8 cellular contexts compared by ENCODE assay signal in the genomic region with DNA sequence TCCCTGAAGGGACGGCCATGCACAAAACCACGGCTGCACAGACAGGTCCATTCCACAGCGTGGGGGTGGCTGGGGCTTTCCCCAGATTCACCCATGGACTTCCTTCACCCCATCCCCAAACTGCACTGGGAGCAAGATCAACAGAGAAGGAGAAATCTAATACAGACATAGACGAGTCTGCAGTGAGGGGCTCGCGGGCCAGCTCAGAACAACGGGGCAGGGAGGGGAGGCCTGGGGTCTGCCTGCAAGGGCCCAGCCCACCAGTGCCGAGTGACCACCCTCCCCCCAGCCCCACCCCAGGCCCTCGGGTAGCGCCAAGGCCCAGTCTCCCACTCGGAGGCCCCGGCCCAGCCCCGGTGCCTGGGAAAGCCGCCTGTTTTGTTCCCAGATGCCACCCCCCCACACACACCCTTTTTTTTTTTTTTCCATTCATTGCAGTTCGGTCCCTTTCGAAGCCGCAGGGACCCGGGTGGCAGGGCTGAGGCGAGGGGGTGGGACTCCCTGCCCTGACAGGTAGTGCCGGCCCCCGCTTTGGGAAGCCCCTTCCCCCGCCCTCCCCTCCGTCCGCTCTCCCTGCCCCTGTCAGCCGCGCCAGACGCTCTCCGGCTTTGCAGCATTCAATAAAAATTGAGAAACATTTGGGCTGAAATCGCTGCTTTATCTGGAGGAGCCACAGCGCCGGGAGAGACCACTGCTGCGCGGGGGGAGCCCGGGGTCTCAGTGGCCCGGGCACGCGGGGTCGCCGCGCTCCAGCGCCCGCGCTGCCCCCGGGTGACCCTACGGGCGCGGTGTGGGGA. TPM values are rescaled to one million over a fixed set of nuclear protein-coding genes. Genes with fewer than 3 reads are reported as not detected.
DNase-seq lines count a peak whose midpoint lies in the region; ATAC-seq and TF ChIP-seq lines count a peak whose summit lies in the region.

No MANE protein-coding gene starts in this region.

- H3K36me3 ChIP-seq in adrenal gland (replicated peaks in 1 of 2) (no peaks in the 10 kb centered on the region), psoas muscle (ENCODE audit: insufficient read depth in 1 of 2, low read depth in 1 of 2) (no peaks in the 10 kb centered on the region)

- peak in 1 of 2 donors; percentile 23 for TF ChIP-seq POLR2A in adrenal gland (IDR thresholded peaks at IDR 0.05)

- no peaks in the 10 kb centered on the region for H3K9me3 ChIP-seq in adrenal gland (replicated peaks in 1 of 3)
- no peaks in the 10 kb centered on the region for H3K9me3 ChIP-seq in right cardiac atrium (ENCODE audit: control insufficient read depth, low read length)
- H3K9me3 ChIP-seq in psoas muscle, result no peaks in the 10 kb centered on the region

- H3K4me1 ChIP-seq in adrenal gland (replicated peaks in 1 of 2) (peaks cover 3 to 12% of the 10 kb centered on the region in 2 donors), right cardiac atrium (ENCODE audit: control insufficient read depth, insufficient read depth, low read length) (no peaks in the 10 kb centered on the region), psoas muscle (no peaks in the 10 kb centered on the region)

- peak; percentile 49 for ATAC-seq in Right ventricle myocardium inferior
- ATAC-seq in right cardiac atrium, result peak; percentile 59 to 63
- peak in 3 of 4 donors; percentile 25 to 47 (median 34) for ATAC-seq in psoas muscle

- H3K27ac ChIP-seq in adrenal gland (peak overlapping the region in 1 of 5 donors; percentile 83), right cardiac atrium (ENCODE audit: low read length) (no peak overlapping the region), psoas muscle (no peak overlapping the region)

- intact Hi-C loops in Right ventricle myocardium inferior (cut with DNase I), result loop anchor here (10.0 kb wide), 1 partner anchor 105 kb away; no protein-coding TSS in a partner anchor
- intact Hi-C loops in cardiac septum (cut with DNase I), result no loop called here
- intact Hi-C loops in adrenal gland (cut with DNase I), result loop anchor here in 1 of 2 donors (5.0 kb wide), 1 partner anchor 177 kb away; no protein-coding TSS in a partner anchor
- intact Hi-C loops in right cardiac atrium (cut with DNase I), result loop anchor here in 3 of 4 donors (10.0 kb wide), 4 partner anchors 155 to 225 kb away; no protein-coding TSS in a partner anchor
- intact Hi-C loops in psoas muscle (cut with DNase I), result loop anchor here in 1 of 2 donors (5.0 to 10.0 kb wide), 2 partner anchors 177 to 255 kb away; no protein-coding TSS in a partner anchor

- no peaks in the 10 kb centered on the region for H3K27me3 ChIP-seq in adrenal gland
- H3K27me3 ChIP-seq in right cardiac atrium (ENCODE audit: control insufficient read depth, insufficient read depth), result no peaks in the 10 kb centered on the region
- peaks cover 0 to 50% (median 13%) of the 10 kb centered on the region in 3 donors for H3K27me3 ChIP-seq in psoas muscle (ENCODE audit: insufficient read depth in 3 of 3, low read length in 2 of 3)

- TF ChIP-seq CTCF in adrenal gland (IDR thresholded peaks at IDR 0.05) (no peak), psoas muscle (IDR thresholded peaks at IDR 0.05) (no peak)

- DNase-seq in Right ventricle myocardium inferior (ENCODE audit: missing footprints) (peak; percentile 83), cardiac septum (ENCODE audit: low spot score) (no peak), NCI-H748 (lab: John Stamatoyannopoulos, UW; ENCODE audit: unreplicated experiment) (peak; percentile 59), adrenal gland (peak; percentile 52 to 76 (median 72)), right cardiac atrium (peak; percentile 78 to 91 (median 90)), psoas muscle (peak; percentile 74 to 81), DMS153 (lab: John Stamatoyannopoulos, UW) (no peak)
- DNase-seq in effector CD8-positive, alpha-beta T cell (lab: John Stamatoyannopoulos, UW), result no peak

- H3K4me3 ChIP-seq in adrenal gland (peak overlapping the region in 1 of 4 donors; percentile 46), right cardiac atrium (ENCODE audit: low read length) (peak overlapping the region; percentile 91), psoas muscle (peak overlapping the region; percentile 48)

- 4 to 9% (median 4%) methylated on average over 21 to 47 of the region's 47 CpGs for WGBS in adrenal gland, 4 donors
- 3% methylated on average over 47 of the region's 47 CpGs for WGBS in right cardiac atrium
- 7 to 13% (median 10%) methylated on average over 35 to 47 of the region's 47 CpGs for WGBS in psoas muscle, 3 donors

RNA-seq across cellular contexts. Expression of a gene that starts 0.6 kb away (rescaled TPM):
- 3.5 TPM for total RNA-seq in Right ventricle myocardium inferior
- 0.81 TPM for total RNA-seq in cardiac septum
- total RNA-seq in adrenal gland, result 10 to 100 TPM in 1 of 8 donors, 1 to 10 TPM in 7; 2.5 to 10.3 (median 6.2) TPM
- 1 to 10 TPM in 1 of 3 donors, under 1 TPM in 2; 0.67 to 1.3 (median 0.84) TPM for polyA plus RNA-seq in adrenal gland
- 1 to 10 TPM; 2.0 to 7.7 (median 3.9) TPM for total RNA-seq in right cardiac atrium
- polyA plus RNA-seq in right cardiac atrium, result 1.2 TPM
- 1 to 10 TPM in 1 of 4 donors, under 1 TPM in 3; 0.17 to 2.1 (median 0.63) TPM for total RNA-seq in psoas muscle
- under 1 TPM in 2 of 3 donors, not detected in 1; 0.06 to 0.64 TPM for polyA plus RNA-seq in psoas muscle

RNA-seq across cellular contexts. Expression of a gene that starts 57.1 kb away (rescaled TPM):
- 165 TPM for total RNA-seq in Right ventricle myocardium inferior
- total RNA-seq in cardiac septum, result 34.3 TPM
- 1,000 to 10,000 TPM in 3 of 8 donors, 100 to 1,000 TPM in 5; 488 to 1,914 (median 786) TPM for total RNA-seq in adrenal gland
- 100 to 1,000 TPM; 136 to 301 (median 206) TPM for polyA plus RNA-seq in adrenal gland
- 100 to 1,000 TPM; 129 to 244 (median 166) TPM for total RNA-seq in right cardiac atrium
- 53.5 TPM for polyA plus RNA-seq in right cardiac atrium
- total RNA-seq in psoas muscle, result 10 to 100 TPM; 22.6 to 47.6 (median 30.0) TPM
- polyA plus RNA-seq in psoas muscle, result 10 to 100 TPM; 14.8 to 38.2 (median 16.3) TPM

Comparison
In these comparisons a context has a peak if more than half of its experiments do, and no peak if none do; other contexts are left out.
1. DNase-seq: peak in Right ventricle myocardium inferior (single experiment), NCI-H748 (single experiment), adrenal gland (7 of 7), right cardiac atrium (3 of 3) and psoas muscle (2 of 2); none in cardiac septum (single experiment), effector CD8-positive, alpha-beta T cell (single experiment) and DMS153 (single experiment).
2. Peak in every context shown above with its lines, with median percentiles within 50 percentile points of each other: ATAC-seq.